In genomic region chrY:15905557-15905956, GRCh38 we compare ENCODE assay signal across 8 cellular contexts.
"Had no signal": no experiment of that assay in that cellular context is flagged by ENCODE, and none has a peak within 500 bp of the region (broad histone marks: within the 10 kb centered on the region; RNA-seq: fewer than 3 reads in every experiment).

No MANE protein-coding gene starts in this region.

- H3K4me3 ChIP-seq: GM12878 had no signal

- DNase-seq: GDM1, GF-D8 had no signal

- ATAC-seq: GM12878 had no signal

- FAIRE-seq: G401.6, GM12878, GM12891, GM12892, GM18507, GM19239 had no signal
